In genomic region chr3:184174278-184174645, GRCh38 we compare ENCODE assay signal across 1 cellular context.
TF ChIP-seq lines count a peak whose summit lies in the region.

No MANE protein-coding gene starts in this region.

TF ChIP-seq in A549, 52 proteins besides CTCF, POLR2A, EP300 and RAD21 (continued from another document):
- TF ChIP-seq REST (IDR thresholded peaks at IDR 0.05) (no peak), USF2 (IDR thresholded peaks at IDR 0.05) (no peak), PBX3 (IDR thresholded peaks at IDR 0.05) (no peak)
- TF ChIP-seq, protein P1, sequence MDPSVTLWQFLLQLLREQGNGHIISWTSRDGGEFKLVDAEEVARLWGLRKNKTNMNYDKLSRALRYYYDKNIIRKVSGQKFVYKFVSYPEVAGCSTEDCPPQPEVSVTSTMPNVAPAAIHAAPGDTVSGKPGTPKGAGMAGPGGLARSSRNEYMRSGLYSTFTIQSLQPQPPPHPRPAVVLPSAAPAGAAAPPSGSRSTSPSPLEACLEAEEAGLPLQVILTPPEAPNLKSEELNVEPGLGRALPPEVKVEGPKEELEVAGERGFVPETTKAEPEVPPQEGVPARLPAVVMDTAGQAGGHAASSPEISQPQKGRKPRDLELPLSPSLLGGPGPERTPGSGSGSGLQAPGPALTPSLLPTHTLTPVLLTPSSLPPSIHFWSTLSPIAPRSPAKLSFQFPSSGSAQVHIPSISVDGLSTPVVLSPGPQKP (IDR thresholded peaks at IDR 0.05; ENCODE audit: low read depth, low read length), result no peak
